10 cellular contexts compared by ENCODE assay signal in the genomic region with DNA sequence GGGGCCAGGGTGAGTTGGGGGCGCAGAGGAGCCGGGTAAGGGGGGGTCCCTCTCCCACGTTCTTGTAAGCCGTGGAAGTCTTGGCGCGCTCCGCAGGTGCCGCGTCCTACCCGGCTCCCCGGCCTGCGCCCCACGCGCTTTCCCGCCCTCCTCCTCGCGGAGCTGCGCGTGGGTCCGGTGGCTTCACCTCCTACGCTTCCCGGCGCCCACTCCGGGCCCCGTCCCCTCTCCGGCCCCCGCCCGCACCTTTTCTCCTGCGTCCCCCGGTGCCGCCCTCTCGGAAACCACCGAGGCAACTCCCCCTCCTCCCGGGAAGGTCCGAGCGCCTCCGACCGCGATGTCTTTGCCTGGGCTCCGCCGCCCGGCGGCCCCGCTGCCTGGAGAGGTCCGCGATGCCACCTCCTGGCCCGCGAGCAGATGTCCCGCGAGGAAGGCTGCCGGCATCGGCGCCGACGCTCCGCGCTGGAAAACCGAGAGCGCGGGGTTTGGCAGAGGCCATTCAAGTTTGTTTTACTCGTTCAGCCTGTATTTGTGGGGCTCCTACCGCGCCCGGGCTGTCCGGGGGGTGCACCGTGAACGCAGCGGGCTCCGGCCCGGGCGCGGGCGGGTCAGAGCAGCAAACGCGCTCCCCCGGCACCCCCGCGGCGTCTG. TPM values are rescaled to one million over a fixed set of nuclear protein-coding genes. Genes with fewer than 3 reads are reported as not detected.
DNase-seq lines count a peak whose midpoint lies in the region; ATAC-seq and TF ChIP-seq lines count a peak whose summit lies in the region.
"Had no signal": no experiment of that assay in that cellular context is flagged by ENCODE, and none has a peak within 500 bp of the region (broad histone marks: within the 10 kb centered on the region; RNA-seq: fewer than 3 reads in every experiment).

No MANE protein-coding gene starts in this region.

- no peaks in the 10 kb centered on the region for H3K9me3 Mint-ChIP-seq in WTC11

- H3K27me3 Mint-ChIP-seq in WTC11 (ENCODE audit: low read depth) = peaks cover 70% of the 10 kb centered on the region

- POLR2A ChIA-PET in WTC11 (lab: Charles Lee) = no interaction called here

- peak; percentile 90 for DNase-seq in H7
- DNase-seq in WTC11 (ENCODE audit: low spot score) = peak; percentile 63
- peak in 28 of 51 donors; percentile 8 to 72 (median 38) for DNase-seq in hypothalamus (lab: John Stamatoyannopoulos, UW)
- DNase-seq in retinal pigment epithelial cell (ENCODE audit: low read depth) = no peak
- DNase-seq in Kasumi-1 (lab: John Stamatoyannopoulos, UW) = no peak
- DNase-seq in T1000 (lab: John Stamatoyannopoulos, UW) = no peak
- DNase-seq: NCI-H1105 treated with DMSO at 0.1 percent for 48 hours, T-helper 17 cell had no signal

- CTCF ChIA-PET in WTC11 (lab: Charles Lee) = no interaction called here

- peaks cover 4% of the 10 kb centered on the region for H3K4me1 Mint-ChIP-seq in WTC11
- H3K4me1 Mint-ChIP-seq: T-helper 17 cell had no signal

- TF ChIP-seq CTCF in WTC11 (IDR thresholded peaks at IDR 0.05) (no peak), retinal pigment epithelial cell (conservative IDR thresholded peaks at IDR 0.05; ENCODE audit: low read depth, low read length) (peak; percentile 22)

- H3K36me3 ChIP-seq in H7 (replicated peaks; ENCODE audit: control insufficient read depth, insufficient read depth, low read length) = no peaks in the 10 kb centered on the region

- peak; percentile 14 for ATAC-seq in WTC11
- ATAC-seq in GM19452 (IDR thresholded peaks at IDR 0.05; ENCODE audit: unreplicated experiment) = no peak
- ATAC-seq: T-helper 17 cell had no signal

- no peak overlapping the region for H3K27ac Mint-ChIP-seq in WTC11
- H3K27ac Mint-ChIP-seq: brain, T-helper 17 cell had no signal

- peak overlapping the region; percentile 47 for H3K4me3 Mint-ChIP-seq in WTC11

- H3K4me3 ChIP-seq in H7 (ENCODE audit: insufficient read depth, low read depth, low read length) = peak overlapping the region; percentile 39
- H3K4me3 ChIP-seq in retinal pigment epithelial cell (ENCODE audit: low read length) = no peak overlapping the region

- peaks cover 63% of the 10 kb centered on the region for H3K27me3 ChIP-seq in H7 (ENCODE audit: control insufficient read depth, insufficient read depth, low read length)

- H3K36me3 Mint-ChIP-seq in WTC11 = no peaks in the 10 kb centered on the region

TF ChIP-seq in WTC11, 78 proteins besides CTCF, POLR2A, EP300 and RAD21:
- no peak for TF ChIP-seq NR3C1 (CRISPR knock-in tag; conservative IDR thresholded peaks at IDR 0.05; ENCODE audit: low read depth)
- no peak for TF ChIP-seq SMAD3 (CRISPR knock-in tag; IDR thresholded peaks at IDR 0.05; ENCODE audit: borderline replicate concordance)
- TF ChIP-seq ZNF423 (CRISPR knock-in tag; IDR thresholded peaks at IDR 0.05) = peak; percentile 49; the same call in 1 of the 2 replicates
- TF ChIP-seq, protein P1, sequence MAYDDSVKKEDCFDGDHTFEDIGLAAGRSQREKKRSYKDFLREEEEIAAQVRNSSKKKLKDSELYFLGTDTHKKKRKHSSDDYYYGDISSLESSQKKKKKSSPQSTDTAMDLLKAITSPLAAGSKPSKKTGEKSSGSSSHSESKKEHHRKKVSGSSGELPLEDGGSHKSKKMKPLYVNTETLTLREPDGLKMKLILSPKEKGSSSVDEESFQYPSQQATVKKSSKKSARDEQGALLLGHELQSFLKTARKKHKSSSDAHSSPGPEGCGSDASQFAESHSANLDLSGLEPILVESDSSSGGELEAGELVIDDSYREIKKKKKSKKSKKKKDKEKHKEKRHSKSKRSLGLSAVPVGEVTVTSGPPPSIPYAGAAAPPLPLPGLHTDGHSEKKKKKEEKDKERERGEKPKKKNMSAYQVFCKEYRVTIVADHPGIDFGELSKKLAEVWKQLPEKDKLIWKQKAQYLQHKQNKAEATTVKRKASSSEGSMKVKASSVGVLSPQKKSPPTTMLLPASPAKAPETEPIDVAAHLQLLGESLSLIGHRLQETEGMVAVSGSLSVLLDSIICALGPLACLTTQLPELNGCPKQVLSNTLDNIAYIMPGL (CRISPR knock-in tag; IDR thresholded peaks at IDR 0.05) = 0 out of 2 replicates have a peak, but pooled peaks have one; percentile 25
- TF ChIP-seq KAT7 (CRISPR knock-in tag; IDR thresholded peaks at IDR 0.05; ENCODE audit: borderline replicate concordance) = 0 out of 2 replicates have a peak, but pooled peaks have one; percentile 38

RNA-seq across cellular contexts. Expression of a gene that starts 2.4 kb away (rescaled TPM):
- 0.26 and 0.38 TPM in 2 replicates for total RNA-seq in H7 (2014; rRNA removed; shearing (Covaris generic))
- 0.11 to 0.21 TPM (median 0.15 TPM) in 3 replicates for total RNA-seq in WTC11 (2021)
- total RNA-seq: T-helper 17 cell had no signal

Comparison
In these comparisons a context has a peak if more than half of its experiments do, and no peak if none do; other contexts are left out.
1. DNase-seq: peak in H7 (single experiment), WTC11 (single experiment) and hypothalamus (28 of 51); none in retinal pigment epithelial cell (single experiment), Kasumi-1 (0 of 2) and T1000 (single experiment).